Comparison of ENCODE assay signal across 14 cellular contexts in genomic region chr20:57653910-57654309, GRCh38. TPM values are rescaled to one million over a fixed set of nuclear protein-coding genes. Genes with fewer than 3 reads are reported as not detected.
A peak's percentile ranks its signal among the peaks of the same experiment; 100 is the strongest.
DNase-seq lines count a peak whose midpoint lies in the region; TF ChIP-seq lines count a peak whose summit lies in the region.
"Had no signal": no experiment of that assay in that cellular context is flagged by ENCODE, and none has a peak within 500 bp of the region (broad histone marks: within the 10 kb centered on the region; RNA-seq: fewer than 3 reads in every experiment).

No MANE protein-coding gene starts in this region.

- H3K9me3 Mint-ChIP-seq in CD8-positive, alpha-beta memory T cell: no peaks in the 10 kb centered on the region
- H3K9me3 Mint-ChIP-seq: activated naive CD8-positive, alpha-beta T cell treated with anti-CD3 and anti-CD28 coated beads for 36 hours had no signal

- H3K4me1 Mint-ChIP-seq in CD8-positive, alpha-beta memory T cell: peaks cover 15 to 35% (median 19%) of the 10 kb centered on the region in 3 donors

- H2AFZ ChIP-seq in osteoblast (ENCODE audit: low read length): no peak overlapping the region

- H3K4me2 ChIP-seq in osteoblast (ENCODE audit: insufficient read depth, low read length): no peak overlapping the region

- peaks cover 13% of the 10 kb centered on the region for H3K36me3 ChIP-seq in osteoblast (ENCODE audit: insufficient read depth, low read length)
- no peaks in the 10 kb centered on the region for H3K36me3 ChIP-seq in CD8-positive, alpha-beta memory T cell (ENCODE audit: insufficient read depth, low read length)

- no peaks in the 10 kb centered on the region for H3K9me3 ChIP-seq in osteoblast (ENCODE audit: low read depth, low read length)
- no peaks in the 10 kb centered on the region for H3K9me3 ChIP-seq in CD8-positive, alpha-beta memory T cell (ENCODE audit: low read length)

- H3K27me3 Mint-ChIP-seq in CD8-positive, alpha-beta memory T cell: peaks cover 0 to 7% of the 10 kb centered on the region in 2 donors
- H3K27me3 Mint-ChIP-seq: activated naive CD8-positive, alpha-beta T cell treated with anti-CD3 and anti-CD28 coated beads for 36 hours; IgD-negative memory B cell had no signal

- TF ChIP-seq CTCF in dorsolateral prefrontal cortex (IDR thresholded peaks at IDR 0.05 in 54 of 56, conservative IDR thresholded peaks at IDR 0.05 in 2 of 56; ENCODE audit: low read depth in 1 of 56, partially characterized antibody in 56 of 56) (no peak), osteoblast (IDR thresholded peaks at IDR 0.05; ENCODE audit: extremely low read depth, low read depth, low read length) (no peak)

- no peak overlapping the region for H3K4me3 Mint-ChIP-seq in CD8-positive, alpha-beta memory T cell
- H3K4me3 Mint-ChIP-seq: activated naive CD8-positive, alpha-beta T cell treated with anti-CD3 and anti-CD28 coated beads for 36 hours; IgD-negative memory B cell had no signal

- H3K36me3 Mint-ChIP-seq in CD8-positive, alpha-beta memory T cell: peaks cover 0 to 16% (median 0%) of the 10 kb centered on the region in 3 donors
- H3K36me3 Mint-ChIP-seq: activated naive CD8-positive, alpha-beta T cell treated with anti-CD3 and anti-CD28 coated beads for 36 hours; IgD-negative memory B cell had no signal

- H3K27me3 ChIP-seq in dorsolateral prefrontal cortex (no peaks in the 10 kb centered on the region), osteoblast (ENCODE audit: insufficient read depth, low read length) (no peaks in the 10 kb centered on the region)
- H3K27me3 ChIP-seq in CD8-positive, alpha-beta memory T cell (ENCODE audit: insufficient read depth, low read length, poor library complexity, severe bottlenecking): no peaks in the 10 kb centered on the region
- H3K27me3 ChIP-seq: brain microvascular endothelial cell had no signal

- no peak overlapping the region for H3K27ac ChIP-seq in dorsolateral prefrontal cortex
- no peak overlapping the region for H3K27ac ChIP-seq in osteoblast (ENCODE audit: low read depth, low read length)
- no peak overlapping the region for H3K27ac ChIP-seq in CD8-positive, alpha-beta memory T cell (ENCODE audit: low read depth, low read length)
- H3K27ac ChIP-seq: brain microvascular endothelial cell had no signal

- POLR2A ChIA-PET in CD8-positive, alpha-beta memory T cell (lab: Charles Lee): interaction anchor here (1.4 kb wide), 1 partner anchor 25 kb away, joined by 4 read pairs; no protein-coding TSS in a partner anchor

- intact Hi-C loops in dorsolateral prefrontal cortex (cut with DNase I): loop anchor here (1.0 to 5.0 kb wide), 4 partner anchors 308 to 556 kb away; no protein-coding TSS in a partner anchor

- H3K4me1 ChIP-seq in osteoblast (ENCODE audit: insufficient read depth, low read length): no peaks in the 10 kb centered on the region
- peaks cover 22% of the 10 kb centered on the region for H3K4me1 ChIP-seq in CD8-positive, alpha-beta memory T cell (ENCODE audit: insufficient read depth, low read length)

- CTCF ChIA-PET in CD8-positive, alpha-beta memory T cell (lab: Charles Lee): interaction anchor here (0.7 to 3.7 kb wide), 19 partner anchors 15 to 654 kb away, joined by 3 to 45 read pairs (median 7); partner anchors contain the start of gene ZBP1

- H3K79me2 ChIP-seq in osteoblast (ENCODE audit: insufficient read depth, low read length): no peaks in the 10 kb centered on the region

- DNase-seq in activated T-cell treated with anti-CD3 and anti-CD28 coated beads, Interleukin-2, amount 50 U/mL, for 1 hour: peak; percentile 22
- DNase-seq in activated T-cell treated with anti-CD3 and anti-CD28 coated beads for 4 hours: no peak
- DNase-seq in HuH-7 (ENCODE audit: low spot score): peak; percentile 8
- DNase-seq in dorsolateral prefrontal cortex: peak in 7 of 10 donors; percentile 2 to 39 (median 19)
- DNase-seq in osteoblast (ENCODE audit: insufficient read length, low spot score, missing footprints): peak; percentile 62
- DNase-seq in CD8-positive, alpha-beta memory T cell: no peak
- no peak for DNase-seq in NCI-H1436 treated with DMSO at 0.1 percent for 48 hours (lab: John Stamatoyannopoulos, UW)
- DNase-seq in activated gamma-delta T cell (lab: John Stamatoyannopoulos, UW): no peak

- no peak overlapping the region for H3K27ac Mint-ChIP-seq in CD8-positive, alpha-beta memory T cell
- H3K27ac Mint-ChIP-seq: activated naive CD8-positive, alpha-beta T cell treated with anti-CD3 and anti-CD28 coated beads for 36 hours had no signal

- H3K4me3 ChIP-seq in dorsolateral prefrontal cortex (no peak overlapping the region), osteoblast (ENCODE audit: insufficient read depth, low read length) (no peak overlapping the region)
- H3K4me3 ChIP-seq in CD8-positive, alpha-beta memory T cell (ENCODE audit: low read length): no peak overlapping the region

- H4K20me1 ChIP-seq in osteoblast (ENCODE audit: insufficient read depth, low read length): peaks cover 15% of the 10 kb centered on the region

RNA-seq across cellular contexts. Expression of gene ZBP1, which starts 33.7 kb away (rescaled TPM):
- 1 to 10 TPM in 11 of 120 experiments, under 1 TPM in 22, not detected in 87; 0.20 to 2.4 (median 0.79) TPM for total RNA-seq in dorsolateral prefrontal cortex
- not detected in 2 replicates for total RNA-seq in osteoblast
- 1 to 10 TPM; 1.8 to 2.4 TPM for total RNA-seq in CD8-positive, alpha-beta memory T cell
- polyA plus RNA-seq in CD8-positive, alpha-beta memory T cell: 14.6 TPM
- total RNA-seq: dermis microvascular lymphatic vessel endothelial cell, renal cortical epithelial cell had no signal
- polyA plus RNA-seq: neural cell had no signal

RNA-seq across cellular contexts. Expression of gene PMEPA1, which starts 55.9 kb away (rescaled TPM):
- total RNA-seq in dorsolateral prefrontal cortex (10 to 100 TPM; 22.0 to 55.2 (median 36.7) TPM), osteoblast (20.3 and 23.5 TPM in 2 replicates)
- 1 to 10 TPM; 3.8 to 4.4 TPM for total RNA-seq in CD8-positive, alpha-beta memory T cell
- 0.30 TPM for polyA plus RNA-seq in CD8-positive, alpha-beta memory T cell

Comparison
In these comparisons a context has a peak if more than half of its experiments do, and no peak if none do; other contexts are left out.
1. DNase-seq: peak in activated T-cell treated with anti-CD3 and anti-CD28 coated beads, Interleukin-2, amount 50 U/mL, for 1 hour (single experiment), HuH-7 (single experiment), dorsolateral prefrontal cortex (7 of 10) and osteoblast (single experiment); none in activated T-cell treated with anti-CD3 and anti-CD28 coated beads for 4 hours (single experiment), CD8-positive, alpha-beta memory T cell (0 of 5), NCI-H1436 treated with DMSO at 0.1 percent for 48 hours (single experiment) and activated gamma-delta T cell (single experiment).